ENCODE assay signal across 8 cellular contexts in genomic region chr14:91350813-91351507, GRCh38.
DNase-seq lines count a peak whose midpoint lies in the region; ATAC-seq and TF ChIP-seq lines count a peak whose summit lies in the region.

No MANE protein-coding gene starts in this region.

- intact Hi-C loops in testis (cut with DNase I; ENCODE audit: low total_unique reads), result no loop called here

- peaks cover 92% of the 10 kb centered on the region for H4K20me1 ChIP-seq in BLaER1

- H3K27ac ChIP-seq in BLaER1 (peak overlapping the region; percentile 42), muscle layer of colon (ENCODE audit: low read depth, low read length) (peak overlapping the region; percentile 64), testis (no peak overlapping the region)

- H3K9ac ChIP-seq in BLaER1 (peak overlapping the region; percentile 56; the same call in 1 of the 2 replicates), muscle layer of colon (ENCODE audit: low read length) (no peak overlapping the region)

- no peak for TF ChIP-seq CTCF in testis (IDR thresholded peaks at IDR 0.05)

- peak overlapping the region; percentile 87 for H3K4me2 ChIP-seq in BLaER1

- TF ChIP-seq POLR2A in testis (IDR thresholded peaks at IDR 0.05), result no peak

- H3K4me3 ChIP-seq in BLaER1, result peak overlapping the region; percentile 44
- H3K4me3 ChIP-seq in muscle layer of colon (ENCODE audit: low read depth in 1 of 2, low read length in 2 of 2), result peak overlapping the region in 1 of 2 donors; percentile 28
- H3K4me3 ChIP-seq in testis, result no peak overlapping the region

- DNase-seq in activated CD8-positive, alpha-beta memory T cell treated with anti-CD3 and anti-CD28 coated beads, Interleukin-2, amount 50 U/mL, for 4 hours, result peak; percentile 53
- DNase-seq in NCI-H2029 (lab: John Stamatoyannopoulos, UW) (no peak), testis (no peak), dedifferentiated amniotic fluid mesenchymal stem cell (ENCODE audit: extremely low spot score) (no peak)

- 84 to 87% methylated on average over 18 of the region's 18 CpGs for WGBS in testis, 2 donors

- 0 out of 2 replicates have a peak, but pooled peaks cover 4% of the 10 kb centered on the region for H3K9me3 ChIP-seq in BLaER1
- H3K9me3 ChIP-seq in muscle layer of colon (ENCODE audit: low read length), result no peaks in the 10 kb centered on the region
- no peaks in the 10 kb centered on the region for H3K9me3 ChIP-seq in testis

- H3K36me3 ChIP-seq in BLaER1 (peaks cover 28% of the 10 kb centered on the region), muscle layer of colon (ENCODE audit: insufficient read depth, low read length) (no peaks in the 10 kb centered on the region), testis (ENCODE audit: low read depth, missing control alignments) (no peaks in the 10 kb centered on the region)

- H3K4me1 ChIP-seq in BLaER1 (peaks cover 89% of the 10 kb centered on the region), muscle layer of colon (ENCODE audit: insufficient read depth, low read length) (peaks cover 16% of the 10 kb centered on the region), testis (peaks cover 11% of the 10 kb centered on the region)

- ATAC-seq in GM19397 (IDR thresholded peaks at IDR 0.05; ENCODE audit: unreplicated experiment) (peak; percentile 59), HG03457 (IDR thresholded peaks at IDR 0.05; ENCODE audit: unreplicated experiment) (peak; percentile 61)

- H3K27me3 ChIP-seq in BLaER1 (no peaks in the 10 kb centered on the region), muscle layer of colon (ENCODE audit: control insufficient read depth in 1 of 2, insufficient read depth in 2 of 2, low read length in 2 of 2) (no peaks in the 10 kb centered on the region), testis (no peaks in the 10 kb centered on the region)

Comparison
In these comparisons a context has a peak if more than half of its experiments do, and no peak if none do; other contexts are left out.
1. H3K27ac ChIP-seq: peak in BLaER1 (single experiment) and muscle layer of colon (single experiment); none in testis (0 of 2).